ENCODE assay signal across 10 cellular contexts in genomic region chrX:68929332-68930150, GRCh38.
DNase-seq lines count a peak whose midpoint lies in the region; ATAC-seq and TF ChIP-seq lines count a peak whose summit lies in the region.
"Had no signal": no experiment of that assay in that cellular context is flagged by ENCODE, and none has a peak within 500 bp of the region (broad histone marks: within the 10 kb centered on the region; RNA-seq: fewer than 3 reads in every experiment).

No MANE protein-coding gene starts in this region.

- H3K9me3 ChIP-seq in SJSA1 (replicated peaks) (no peaks in the 10 kb centered on the region), gastroesophageal sphincter (no peaks in the 10 kb centered on the region), parathyroid adenoma (ENCODE audit: control insufficient read depth, low read length) (no peaks in the 10 kb centered on the region), MM.1S (replicated peaks; ENCODE audit: insufficient read depth, low read length) (no peaks in the 10 kb centered on the region)

- H3K9me2 ChIP-seq in MM.1S (replicated peaks; ENCODE audit: insufficient read depth, low read length) = no peaks in the 10 kb centered on the region

- TF ChIP-seq CTCF in gastroesophageal sphincter (IDR thresholded peaks at IDR 0.05) (no peak), parathyroid adenoma (IDR thresholded peaks at IDR 0.05) (no peak), MM.1S (IDR thresholded peaks at IDR 0.05; ENCODE audit: low read length) (no peak)

- peak; percentile 81 for DNase-seq in EH (ENCODE audit: low read depth)
- DNase-seq in SJSA1 (ENCODE audit: low read depth in 1 of 2, low spot score in 2 of 2) = peak; percentile 43 to 63
- no peak for DNase-seq in dedifferentiated amniotic fluid mesenchymal stem cell (ENCODE audit: extremely low spot score)
- no peak for DNase-seq in MM.1S
- no peak for DNase-seq in hippocampal formation (lab: John Stamatoyannopoulos, UW)
- DNase-seq: activated T-cell treated with anti-CD3 and anti-CD28 coated beads, Interleukin-2, amount 50 U/mL, for 72 hours; DMS153 had no signal

- H3K9ac ChIP-seq in parathyroid adenoma (no peak overlapping the region), MM.1S (ENCODE audit: low read length) (no peak overlapping the region)

- H2AFZ ChIP-seq in parathyroid adenoma (peak overlapping the region; percentile 58), MM.1S (ENCODE audit: low read length) (no peak overlapping the region)

- H3K36me3 ChIP-seq in SJSA1 (no peaks in the 10 kb centered on the region), gastroesophageal sphincter (no peaks in the 10 kb centered on the region), parathyroid adenoma (ENCODE audit: control insufficient read depth, insufficient read depth, low read length) (no peaks in the 10 kb centered on the region), MM.1S (replicated peaks; ENCODE audit: insufficient read depth, low read length) (no peaks in the 10 kb centered on the region)

- H3K4me3 ChIP-seq in SJSA1 (no peak overlapping the region), gastroesophageal sphincter (no peak overlapping the region), parathyroid adenoma (ENCODE audit: low read depth, low read length) (no peak overlapping the region), MM.1S (ENCODE audit: low read length) (no peak overlapping the region)

- H3K27me3 ChIP-seq in SJSA1 (replicated peaks) = no peaks in the 10 kb centered on the region
- H3K27me3 ChIP-seq in gastroesophageal sphincter = no peaks in the 10 kb centered on the region
- no peaks in the 10 kb centered on the region for H3K27me3 ChIP-seq in parathyroid adenoma (ENCODE audit: control insufficient read depth, insufficient read depth, low read length)
- H3K27me3 ChIP-seq in MM.1S (replicated peaks; ENCODE audit: insufficient read depth, low read length) = no peaks in the 10 kb centered on the region

- H3K27ac ChIP-seq in SJSA1 (no peak overlapping the region), gastroesophageal sphincter (no peak overlapping the region), parathyroid adenoma (peak overlapping the region; percentile 84), MM.1S (ENCODE audit: low read length) (no peak overlapping the region)

- no peaks in the 10 kb centered on the region for H4K20me1 ChIP-seq in MM.1S (ENCODE audit: insufficient read depth, low read length)

- no peaks in the 10 kb centered on the region for H3F3A ChIP-seq in MM.1S (ENCODE audit: insufficient read depth, low read length)

- H3K79me2 ChIP-seq in parathyroid adenoma (no peaks in the 10 kb centered on the region), MM.1S (ENCODE audit: low read length) (no peaks in the 10 kb centered on the region)

- H3K4me2 ChIP-seq in parathyroid adenoma (ENCODE audit: low read length) = no peak overlapping the region
- no peak overlapping the region for H3K4me2 ChIP-seq in MM.1S (ENCODE audit: low read depth, low read length)

- TF ChIP-seq POLR2A in gastroesophageal sphincter (IDR thresholded peaks at IDR 0.05) = no peak

- H3K4me1 ChIP-seq in SJSA1 (replicated peaks) (peaks cover 29% of the 10 kb centered on the region), gastroesophageal sphincter (no peaks in the 10 kb centered on the region), parathyroid adenoma (peaks cover 24% of the 10 kb centered on the region), MM.1S (ENCODE audit: low read length) (no peaks in the 10 kb centered on the region)

- ATAC-seq in gastroesophageal sphincter = peak; percentile 29
- no peak for ATAC-seq in GM21447 (IDR thresholded peaks at IDR 0.05; ENCODE audit: unreplicated experiment)
- ATAC-seq: activated T-cell treated with anti-CD3 and anti-CD28 coated beads, Interleukin-2, amount 50 U/mL, for 72 hours had no signal

- TF ChIP-seq EP300 in gastroesophageal sphincter (IDR thresholded peaks at IDR 0.05) = no peak

- WGBS in gastroesophageal sphincter (ENCODE audit: low coverage in 1 of 2), 2 donors = 60% methylated on average over 1 of the region's 9 CpGs; no CpG with 5 or more reads in 1 of the 2 donors

Comparison
In these comparisons a context has a peak if more than half of its experiments do, and no peak if none do; other contexts are left out.
1. DNase-seq: peak in EH (single experiment) and SJSA1 (2 of 2); none in dedifferentiated amniotic fluid mesenchymal stem cell (single experiment), MM.1S (single experiment) and hippocampal formation (0 of 2).